ENCODE assay signal across 14 cellular contexts in the genomic region with DNA sequence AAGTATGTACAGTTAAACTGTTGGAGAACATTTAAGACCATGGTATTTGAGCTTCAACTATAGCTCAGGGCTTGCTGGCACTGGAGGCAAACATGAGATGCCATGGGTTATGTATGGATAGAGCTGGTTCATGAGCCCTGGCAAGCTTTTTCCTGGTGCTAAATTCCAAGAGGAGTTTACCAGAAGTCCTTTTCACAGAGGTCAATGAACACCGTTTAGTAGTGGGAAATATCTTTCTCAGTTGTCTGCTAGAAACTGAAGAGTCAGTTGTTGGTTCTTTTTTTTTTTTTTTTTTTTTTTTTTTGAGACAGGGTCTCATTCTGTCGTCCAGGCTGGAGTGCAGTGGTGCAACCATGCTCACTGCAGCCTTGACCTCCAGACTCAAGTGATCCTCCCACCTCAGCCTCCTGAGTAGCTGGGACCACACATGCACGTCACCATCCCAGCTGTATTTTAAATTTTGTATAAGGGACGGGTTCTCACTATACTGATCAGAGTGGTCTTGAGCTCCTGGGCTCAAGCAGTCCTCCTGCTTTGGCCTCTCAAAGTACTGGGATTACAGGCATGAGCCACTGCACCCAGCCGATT. TPM values are rescaled to one million over a fixed set of nuclear protein-coding genes. Genes with fewer than 3 reads are reported as not detected.
DNase-seq lines count a peak whose midpoint lies in the region; ATAC-seq, FAIRE-seq and TF ChIP-seq lines count a peak whose summit lies in the region.
"Had no signal": no experiment of that assay in that cellular context is flagged by ENCODE, and none has a peak within 500 bp of the region (broad histone marks: within the 10 kb centered on the region; RNA-seq: fewer than 3 reads in every experiment).

No MANE protein-coding gene starts in this region.

- BruUV-seq in HepG2 (replicated peaks; lab: Mats Ljungman, UMichigan), result no TSS peak

- H3K4me3 ChIP-seq in A549 (no peak overlapping the region), HepG2 (replicated peaks in 1 of 3; ENCODE audit: insufficient read depth in 1 of 3, low read depth in 2 of 3, low read length in 3 of 3) (peak overlapping the region; percentile 74 to 99 (median 75))
- no peak overlapping the region for H3K4me3 ChIP-seq in CD4-positive, alpha-beta memory T cell (ENCODE audit: low read length in 2 of 2)

- no peak for TF ChIP-seq CTCF in A549 (IDR thresholded peaks at IDR 0.05)
- TF ChIP-seq CTCF in WTC11 (IDR thresholded peaks at IDR 0.05), result no peak
- TF ChIP-seq CTCF in HepG2 (CRISPR knock-in tag; IDR thresholded peaks at IDR 0.05), result no peak

- no peaks in the 10 kb centered on the region for H3K9me3 ChIP-seq in A549
- no peaks in the 10 kb centered on the region for H3K9me3 ChIP-seq in CD4-positive, alpha-beta memory T cell (ENCODE audit: control insufficient read depth in 1 of 2, low read length in 2 of 2)
- H3K9me3 ChIP-seq in HepG2 (ENCODE audit: low read length), result no peaks in the 10 kb centered on the region
- H3K9me3 ChIP-seq: body of pancreas, prostate gland had no signal

- FAIRE-seq in A549 (lab: Jason Lieb, UNC) (no peak), HepG2 (lab: Jason Lieb, UNC) (no peak)

- no peak for TF ChIP-seq POLR2A in A549 (IDR thresholded peaks at IDR 0.05; ENCODE audit: low read length)
- TF ChIP-seq POLR2A in HepG2 (IDR thresholded peaks at IDR 0.05; ENCODE audit: insufficient read depth in 1 of 2, low read depth in 2 of 2, low read length in 2 of 2), result no peak

- H3K27ac ChIP-seq in A549, result no peak overlapping the region
- no peak overlapping the region for H3K27ac ChIP-seq in CD4-positive, alpha-beta memory T cell (ENCODE audit: low read depth, low read length)
- peak overlapping the region; percentile 45 for H3K27ac ChIP-seq in HepG2 (ENCODE audit: extremely low read length, insufficient read depth, low read length)
- H3K27ac ChIP-seq: body of pancreas, epithelial cell of prostate, prostate gland had no signal

- H3K9me3 Mint-ChIP-seq in CD4-positive, alpha-beta memory T cell, result no peaks in the 10 kb centered on the region
- no peaks in the 10 kb centered on the region for H3K9me3 Mint-ChIP-seq in WTC11

- peak overlapping the region; percentile 81; the same call in 2 of the 3 replicates for H3K4me2 ChIP-seq in A549
- peak overlapping the region; percentile 97 for H3K4me2 ChIP-seq in HepG2 (ENCODE audit: low read depth, low read length)

- no peaks in the 10 kb centered on the region for H3K36me3 ChIP-seq in CD4-positive, alpha-beta memory T cell (ENCODE audit: insufficient read depth, low read length)
- peaks cover 0 to 3% of the 10 kb centered on the region in 2 experiments; a peak in 3 of 5 replicates for H3K36me3 ChIP-seq in HepG2 (replicated peaks in 1 of 2; ENCODE audit: control insufficient read depth in 1 of 2, insufficient read depth in 2 of 2, low read length in 2 of 2)
- H3K36me3 ChIP-seq: prostate gland had no signal

- POLR2A ChIA-PET in A549 (lab: Yijun Ruan, JAX), result interaction anchor here (0.7 to 1.3 kb wide), 2 partner anchors 36 to 128 kb away, joined by 9 to 12 read pairs; a partner anchor contains a TSS
- POLR2A ChIA-PET in CD4-positive, alpha-beta memory T cell (lab: Charles Lee; ENCODE audit: partially characterized antibody), result interaction anchor here (1.0 to 8.8 kb wide), 7 partner anchors 8 to 215 kb away, joined by 4 to 187 read pairs (median 10); a partner anchor contains a TSS
- POLR2A ChIA-PET in WTC11 (lab: Charles Lee), result interaction anchor here (2.1 kb wide), 1 partner anchor 37 kb away, joined by 9 read pairs; a partner anchor contains a TSS
- POLR2A ChIA-PET in HepG2 (lab: Yijun Ruan, JAX), result interaction anchor here (0.7 to 9.2 kb wide), 13 partner anchors 8 to 126 kb away, joined by 3 to 106 read pairs (median 10); a partner anchor contains a TSS

- no peak for DNase-seq in A549 (ENCODE audit: low read depth in 1 of 2, low spot score in 1 of 2)
- DNase-seq in CD4-positive, alpha-beta memory T cell, result no peak
- no peak for DNase-seq in WTC11 (ENCODE audit: low spot score)
- no peak for DNase-seq in HepG2 (ENCODE audit: low spot score)
- no peak for DNase-seq in kidney tubule cell (ENCODE audit: low spot score)
- DNase-seq in GM19240 (ENCODE audit: insufficient read length, low spot score), result no peak
- no peak for DNase-seq in cortex of kidney (lab: John Stamatoyannopoulos, UW)
- DNase-seq: body of pancreas; NCI-H226; stimulated activated naive CD4-positive, alpha-beta T cell treated with Interleukin-2 at 50 U/mL for 16 hours had no signal

- in situ Hi-C loops in HepG2 (cut with HindIII; ENCODE audit: extremely low pct_ligation_motif_present, low pct_unique_long_range_greater_than_20kb), result no loop called here

- peaks cover 53% of the 10 kb centered on the region for H3K79me2 ChIP-seq in HepG2 (ENCODE audit: insufficient read depth, low read length)

- peaks cover 3 to 31% (median 17%) of the 10 kb centered on the region in 4 donors for H3K4me1 Mint-ChIP-seq in CD4-positive, alpha-beta memory T cell
- peaks cover 16% of the 10 kb centered on the region for H3K4me1 Mint-ChIP-seq in WTC11

- no peak overlapping the region for H2AFZ ChIP-seq in HepG2 (ENCODE audit: low read length)

- peaks cover 11% of the 10 kb centered on the region for H3K4me1 ChIP-seq in A549
- H3K4me1 ChIP-seq in CD4-positive, alpha-beta memory T cell (ENCODE audit: insufficient read depth, low read length), result peaks cover 18% of the 10 kb centered on the region
- peaks cover 81% of the 10 kb centered on the region for H3K4me1 ChIP-seq in HepG2 (ENCODE audit: insufficient read depth, low read length)
- H3K4me1 ChIP-seq: prostate gland had no signal

- intact Hi-C loops in CD4-positive, alpha-beta memory T cell (cut with micrococcal nuclease), result loop anchor here (5.0 kb wide), 1 partner anchor 339 kb away; a partner anchor contains a TSS
- intact Hi-C loops in HepG2 (cut with micrococcal nuclease; ENCODE audit: unreplicated experiment), result loop anchor here (5.0 to 10.0 kb wide), 3 partner anchors 53 to 1159 kb away; a partner anchor contains a TSS

- TF ChIP-seq EP300 in A549 (IDR thresholded peaks at IDR 0.05) (no peak), HepG2 (IDR thresholded peaks at IDR 0.05; ENCODE audit: low read depth in 2 of 2, low read length in 2 of 2) (no peak), HepG2 (CRISPR knock-in tag; IDR thresholded peaks at IDR 0.05; ENCODE audit: borderline replicate concordance) (no peak)

- CTCF ChIA-PET in A549 (lab: Yijun Ruan, JAX) (interaction anchor here (0.6 to 15.3 kb wide), 20 partner anchors 9 to 242 kb away, joined by 3 to 253 read pairs (median 5); a partner anchor contains a TSS), WTC11 (lab: Charles Lee) (interaction anchor here (0.7 to 6.4 kb wide), 14 partner anchors 12 to 292 kb away, joined by 3 to 50 read pairs (median 9); a partner anchor contains a TSS), HepG2 (lab: Yijun Ruan, JAX; ENCODE audit: low intra/inter-chr PET ratio, low total read pairs) (no interaction called here)
- CTCF ChIA-PET in CD4-positive, alpha-beta memory T cell (lab: Charles Lee; ENCODE audit: partially characterized antibody), result interaction anchor here (0.7 to 8.4 kb wide), 13 partner anchors 8 to 215 kb away, joined by 3 to 46 read pairs (median 4); a partner anchor contains a TSS

- no peaks in the 10 kb centered on the region for H3K27me3 Mint-ChIP-seq in CD4-positive, alpha-beta memory T cell
- peaks cover 23% of the 10 kb centered on the region for H3K27me3 Mint-ChIP-seq in WTC11 (ENCODE audit: low read depth)

- H3K27me3 ChIP-seq in CD4-positive, alpha-beta memory T cell (ENCODE audit: insufficient read depth, low read length), result no peaks in the 10 kb centered on the region
- no peaks in the 10 kb centered on the region for H3K27me3 ChIP-seq in HepG2 (ENCODE audit: control insufficient read depth in 1 of 2, insufficient read depth in 2 of 2, low read length in 2 of 2)
- H3K27me3 ChIP-seq: body of pancreas had no signal

- 81% methylated on average over 5 of the region's 5 CpGs for WGBS in A549 (ENCODE audit: missing lambda C conversion rate)
- WGBS in HepG2 (ENCODE audit: low lambda C conversion rate), result 35% methylated on average over 5 of the region's 5 CpGs

- peak overlapping the region in 1 of 7 donors; percentile 78 for H3K27ac Mint-ChIP-seq in CD4-positive, alpha-beta memory T cell
- H3K27ac Mint-ChIP-seq in WTC11, result no peak overlapping the region

- no peaks in the 10 kb centered on the region for H4K20me1 ChIP-seq in HepG2 (ENCODE audit: insufficient read depth, low read length)

- ATAC-seq in A549, result no peak
- no peak for ATAC-seq in WTC11
- no peak for ATAC-seq in HepG2
- ATAC-seq in GM19455 (IDR thresholded peaks at IDR 0.05; ENCODE audit: unreplicated experiment), result no peak

- peak overlapping the region in 6 of 8 donors; percentile 25 to 90 (median 62) for H3K4me3 Mint-ChIP-seq in CD4-positive, alpha-beta memory T cell
- peak overlapping the region; percentile 84 for H3K4me3 Mint-ChIP-seq in WTC11

- H3K36me3 Mint-ChIP-seq in CD4-positive, alpha-beta memory T cell, result peaks cover 0 to 2% of the 10 kb centered on the region in 2 donors
- H3K36me3 Mint-ChIP-seq in WTC11, result no peaks in the 10 kb centered on the region

- H3K9ac ChIP-seq in HepG2 (ENCODE audit: insufficient read depth, low read depth, low read length), result peak overlapping the region; percentile 74

- TF ChIP-seq RAD21 in A549 (conservative IDR thresholded peaks at IDR 0.05 in 1 of 2, IDR thresholded peaks at IDR 0.05 in 1 of 2) (no peak), HepG2 (CRISPR knock-in tag; IDR thresholded peaks at IDR 0.05) (no peak)

RNA-seq across cellular contexts. Expression of a gene that starts 1.3 kb away (rescaled TPM):
- polyA plus RNA-seq in A549 (2011; rRNA removed) (4.2 and 4.4 TPM in 2 replicates), A549 (2017; fragmentation: RNase III; extraction: RNeasy Plus Mini Kit Qiagen cat#74134 plus additional on column Dnase treatment) (7.6 to 8.5 TPM (median 8.3 TPM) in 3 replicates), HepG2 (2011; rRNA removed) (99.2 and 139 TPM in 2 replicates)
- 12.4 and 13.0 TPM in 2 replicates for polyA plus RNA-seq in A549 (2012; cell fraction: cytosol; rRNA removed)
- polyA plus RNA-seq in A549 (2012; cell fraction: nucleus; rRNA removed), result 22.5 and 25.5 TPM in 2 replicates
- polyA minus RNA-seq in A549 (2011; rRNA and poly(A)+ RNA removed), result 6.7 and 9.0 TPM in 2 replicates
- 1 to 10 TPM; 6.0 to 8.6 TPM for total RNA-seq in CD4-positive, alpha-beta memory T cell
- polyA plus RNA-seq in CD4-positive, alpha-beta memory T cell, result 1 to 10 TPM; 6.3 to 8.2 TPM
- total RNA-seq in WTC11 (2021) (15.5 to 17.4 TPM (median 17.4 TPM) in 3 replicates), HepG2 (2016; rRNA removed; fragmentation: Illumina TruSeq; extraction: Trizol) (29.9 and 40.9 TPM in 2 replicates)
- total RNA-seq in HepG2 (2016; cell fraction: cytosol; rRNA removed; fragmentation: Illumina TruSeq; extraction: Trizol; ENCODE audit: low read depth), result 8.1 and 9.7 TPM in 2 replicates
- total RNA-seq in HepG2 (2016; cell fraction: insoluble cytoplasmic fraction; rRNA removed; fragmentation: Illumina TruSeq; extraction: Trizol), result 31.6 and 41.5 TPM in 2 replicates
- 15.4 and 18.4 TPM in 2 replicates for total RNA-seq in HepG2 (2016; cell fraction: membrane; rRNA removed; fragmentation: Illumina TruSeq; extraction: Trizol)
- total RNA-seq in HepG2 (2016; cell fraction: nucleus; rRNA removed; fragmentation: Illumina TruSeq; extraction: Trizol), result 34.9 and 38.4 TPM in 2 replicates
- polyA plus RNA-seq in HepG2 (2011; cell fraction: cytosol; rRNA removed), result 93.9 and 100.0 TPM in 2 replicates
- polyA plus RNA-seq in HepG2 (2011; cell fraction: nucleus; rRNA removed), result 195 and 260 TPM in 2 replicates
- polyA plus RNA-seq in HepG2 (2012), result 128 and 136 TPM in 2 replicates
- polyA plus RNA-seq in HepG2 (2016; cell fraction: cytosol; fragmentation: Illumina TruSeq; extraction: Trizol; ENCODE audit: low read depth), result 12.3 and 15.8 TPM in 2 replicates
- 39.2 and 45.9 TPM in 2 replicates for polyA plus RNA-seq in HepG2 (2016; cell fraction: insoluble cytoplasmic fraction; fragmentation: Illumina TruSeq; extraction: Trizol; ENCODE audit: low read depth)
- 14.9 and 20.8 TPM in 2 replicates for polyA plus RNA-seq in HepG2 (2016; cell fraction: membrane; fragmentation: Illumina TruSeq; extraction: Trizol; ENCODE audit: low read depth)
- 94.3 and 95.6 TPM in 2 replicates for polyA plus RNA-seq in HepG2 (2016; cell fraction: nucleus; fragmentation: Illumina TruSeq; extraction: Trizol; ENCODE audit: insufficient read depth, low read depth)
- polyA minus RNA-seq in HepG2 (2011; rRNA and poly(A)+ RNA removed; ENCODE audit: low replicate concordance), result 6.9 and 106 TPM in 2 replicates
- 29.4 and 50.9 TPM in 2 replicates for polyA minus RNA-seq in HepG2 (2011; cell fraction: cytosol; rRNA and poly(A)+ RNA removed)
- 51.5 and 66.5 TPM in 2 replicates for polyA minus RNA-seq in HepG2 (2011; cell fraction: nucleus; rRNA and poly(A)+ RNA removed)

RNA-seq across cellular contexts. Expression of a gene that starts 9.5 kb away (rescaled TPM):
- polyA plus RNA-seq in A549 (2011; rRNA removed) (0.13 TPM in 2 replicates), A549 (2017; fragmentation: RNase III; extraction: RNeasy Plus Mini Kit Qiagen cat#74134 plus additional on column Dnase treatment) (0.46 to 0.51 TPM (median 0.49 TPM) in 3 replicates), HepG2 (2011; rRNA removed) (8.1 and 13.1 TPM in 2 replicates)
- 0.49 and 0.52 TPM in 2 replicates for polyA plus RNA-seq in A549 (2012; cell fraction: cytosol; rRNA removed)
- polyA plus RNA-seq in A549 (2012; cell fraction: nucleus; rRNA removed), result 0.91 and 0.96 TPM in 2 replicates
- polyA minus RNA-seq in A549 (2011; rRNA and poly(A)+ RNA removed), result 0.24 TPM in 1 of 2 replicates, not detected in the other
- under 1 TPM; 0.33 to 0.81 TPM for total RNA-seq in CD4-positive, alpha-beta memory T cell
- polyA plus RNA-seq in CD4-positive, alpha-beta memory T cell, result under 1 TPM; 0.35 to 0.67 TPM
- total RNA-seq in WTC11 (2021) (3.0 to 4.0 TPM (median 3.5 TPM) in 3 replicates), HepG2 (2016; rRNA removed; fragmentation: Illumina TruSeq; extraction: Trizol) (4.0 and 9.7 TPM in 2 replicates)
- 0.53 and 0.61 TPM in 2 replicates for total RNA-seq in HepG2 (2016; cell fraction: cytosol; rRNA removed; fragmentation: Illumina TruSeq; extraction: Trizol; ENCODE audit: low read depth)
- total RNA-seq in HepG2 (2016; cell fraction: insoluble cytoplasmic fraction; rRNA removed; fragmentation: Illumina TruSeq; extraction: Trizol), result 4.1 and 12.5 TPM in 2 replicates
- total RNA-seq in HepG2 (2016; cell fraction: membrane; rRNA removed; fragmentation: Illumina TruSeq; extraction: Trizol), result 1.4 TPM in 2 replicates
- 8.7 and 9.5 TPM in 2 replicates for total RNA-seq in HepG2 (2016; cell fraction: nucleus; rRNA removed; fragmentation: Illumina TruSeq; extraction: Trizol)
- 9.7 and 19.1 TPM in 2 replicates for polyA plus RNA-seq in HepG2 (2011; cell fraction: cytosol; rRNA removed)
- polyA plus RNA-seq in HepG2 (2011; cell fraction: nucleus; rRNA removed), result 30.1 and 34.4 TPM in 2 replicates
- 8.6 and 10.0 TPM in 2 replicates for polyA plus RNA-seq in HepG2 (2012)
- 0.42 and 0.58 TPM in 2 replicates for polyA plus RNA-seq in HepG2 (2016; cell fraction: cytosol; fragmentation: Illumina TruSeq; extraction: Trizol; ENCODE audit: low read depth)
- polyA plus RNA-seq in HepG2 (2016; cell fraction: insoluble cytoplasmic fraction; fragmentation: Illumina TruSeq; extraction: Trizol; ENCODE audit: low read depth), result 2.8 and 3.2 TPM in 2 replicates
- 0.45 and 1.0 TPM in 2 replicates for polyA plus RNA-seq in HepG2 (2016; cell fraction: membrane; fragmentation: Illumina TruSeq; extraction: Trizol; ENCODE audit: low read depth)
- polyA plus RNA-seq in HepG2 (2016; cell fraction: nucleus; fragmentation: Illumina TruSeq; extraction: Trizol; ENCODE audit: insufficient read depth, low read depth), result 14.3 and 15.9 TPM in 2 replicates
- polyA minus RNA-seq in HepG2 (2011; rRNA and poly(A)+ RNA removed; ENCODE audit: low replicate concordance), result 0.54 and 19.1 TPM in 2 replicates
- polyA minus RNA-seq in HepG2 (2011; cell fraction: cytosol; rRNA and poly(A)+ RNA removed), result 13.6 and 17.2 TPM in 2 replicates
- polyA minus RNA-seq in HepG2 (2011; cell fraction: nucleus; rRNA and poly(A)+ RNA removed), result 4.8 and 5.6 TPM in 2 replicates

RNA-seq across cellular contexts. Expression of a gene that starts 16.5 kb away (rescaled TPM):
- polyA plus RNA-seq in A549 (2011; rRNA removed) (392 and 408 TPM in 2 replicates), A549 (2017; fragmentation: RNase III; extraction: RNeasy Plus Mini Kit Qiagen cat#74134 plus additional on column Dnase treatment) (809 to 921 TPM (median 880 TPM) in 3 replicates), HepG2 (2011; rRNA removed) (491 and 584 TPM in 2 replicates)
- polyA plus RNA-seq in A549 (2012; cell fraction: cytosol; rRNA removed), result 1,186 and 1,481 TPM in 2 replicates
- polyA plus RNA-seq in A549 (2012; cell fraction: nucleus; rRNA removed), result 205 and 365 TPM in 2 replicates
- polyA minus RNA-seq in A549 (2011; rRNA and poly(A)+ RNA removed), result 242 and 355 TPM in 2 replicates
- total RNA-seq in CD4-positive, alpha-beta memory T cell, result 100 to 1,000 TPM; 269 to 296 TPM
- 100 to 1,000 TPM; 877 to 958 TPM for polyA plus RNA-seq in CD4-positive, alpha-beta memory T cell
- total RNA-seq in WTC11 (2021) (210 to 239 TPM (median 226 TPM) in 3 replicates), HepG2 (2016; rRNA removed; fragmentation: Illumina TruSeq; extraction: Trizol) (498 and 508 TPM in 2 replicates)
- total RNA-seq in HepG2 (2016; cell fraction: cytosol; rRNA removed; fragmentation: Illumina TruSeq; extraction: Trizol; ENCODE audit: low read depth), result 947 and 1,365 TPM in 2 replicates
- total RNA-seq in HepG2 (2016; cell fraction: insoluble cytoplasmic fraction; rRNA removed; fragmentation: Illumina TruSeq; extraction: Trizol), result 496 and 506 TPM in 2 replicates
- total RNA-seq in HepG2 (2016; cell fraction: membrane; rRNA removed; fragmentation: Illumina TruSeq; extraction: Trizol), result 928 and 1,097 TPM in 2 replicates
- 200 and 226 TPM in 2 replicates for total RNA-seq in HepG2 (2016; cell fraction: nucleus; rRNA removed; fragmentation: Illumina TruSeq; extraction: Trizol)
- 627 and 1,057 TPM in 2 replicates for polyA plus RNA-seq in HepG2 (2011; cell fraction: cytosol; rRNA removed)
- 336 and 383 TPM in 2 replicates for polyA plus RNA-seq in HepG2 (2011; cell fraction: nucleus; rRNA removed)
- polyA plus RNA-seq in HepG2 (2012), result 371 and 440 TPM in 2 replicates
- 1,401 and 1,836 TPM in 2 replicates for polyA plus RNA-seq in HepG2 (2016; cell fraction: cytosol; fragmentation: Illumina TruSeq; extraction: Trizol; ENCODE audit: low read depth)
- polyA plus RNA-seq in HepG2 (2016; cell fraction: insoluble cytoplasmic fraction; fragmentation: Illumina TruSeq; extraction: Trizol; ENCODE audit: low read depth), result 640 and 680 TPM in 2 replicates
- polyA plus RNA-seq in HepG2 (2016; cell fraction: membrane; fragmentation: Illumina TruSeq; extraction: Trizol; ENCODE audit: low read depth), result 1,282 and 1,407 TPM in 2 replicates
- 415 and 448 TPM in 2 replicates for polyA plus RNA-seq in HepG2 (2016; cell fraction: nucleus; fragmentation: Illumina TruSeq; extraction: Trizol; ENCODE audit: insufficient read depth, low read depth)
- polyA minus RNA-seq in HepG2 (2011; rRNA and poly(A)+ RNA removed; ENCODE audit: low replicate concordance), result 310 and 535 TPM in 2 replicates
- 514 and 560 TPM in 2 replicates for polyA minus RNA-seq in HepG2 (2011; cell fraction: cytosol; rRNA and poly(A)+ RNA removed)
- polyA minus RNA-seq in HepG2 (2011; cell fraction: nucleus; rRNA and poly(A)+ RNA removed), result 136 and 144 TPM in 2 replicates

RNA-seq across cellular contexts. Expression of a gene that starts 31.0 kb away (rescaled TPM):
- polyA plus RNA-seq in A549 (2011; rRNA removed) (5.8 and 6.6 TPM in 2 replicates), A549 (2017; fragmentation: RNase III; extraction: RNeasy Plus Mini Kit Qiagen cat#74134 plus additional on column Dnase treatment) (4.5 to 5.4 TPM (median 5.1 TPM) in 3 replicates), HepG2 (2011; rRNA removed) (23.4 and 30.8 TPM in 2 replicates)
- 8.1 and 8.2 TPM in 2 replicates for polyA plus RNA-seq in A549 (2012; cell fraction: cytosol; rRNA removed)
- polyA plus RNA-seq in A549 (2012; cell fraction: nucleus; rRNA removed), result 6.9 and 8.1 TPM in 2 replicates
- 4.7 and 5.3 TPM in 2 replicates for polyA minus RNA-seq in A549 (2011; rRNA and poly(A)+ RNA removed)
- total RNA-seq in CD4-positive, alpha-beta memory T cell, result under 1 TPM in 1 of 2 experiments, not detected in 1; 0.47 TPM
- polyA plus RNA-seq in CD4-positive, alpha-beta memory T cell, result under 1 TPM in 1 of 2 donors, not detected in 1; 0.36 TPM
- total RNA-seq in WTC11 (2021) (3.5 to 4.0 TPM (median 3.8 TPM) in 3 replicates), HepG2 (2016; rRNA removed; fragmentation: Illumina TruSeq; extraction: Trizol) (7.0 and 13.9 TPM in 2 replicates)
- 7.2 and 7.6 TPM in 2 replicates for total RNA-seq in HepG2 (2016; cell fraction: cytosol; rRNA removed; fragmentation: Illumina TruSeq; extraction: Trizol; ENCODE audit: low read depth)
- total RNA-seq in HepG2 (2016; cell fraction: insoluble cytoplasmic fraction; rRNA removed; fragmentation: Illumina TruSeq; extraction: Trizol), result 6.8 and 14.7 TPM in 2 replicates
- total RNA-seq in HepG2 (2016; cell fraction: membrane; rRNA removed; fragmentation: Illumina TruSeq; extraction: Trizol), result 9.9 and 14.3 TPM in 2 replicates
- total RNA-seq in HepG2 (2016; cell fraction: nucleus; rRNA removed; fragmentation: Illumina TruSeq; extraction: Trizol), result 11.7 and 13.6 TPM in 2 replicates
- 26.4 and 27.5 TPM in 2 replicates for polyA plus RNA-seq in HepG2 (2011; cell fraction: cytosol; rRNA removed)
- polyA plus RNA-seq in HepG2 (2011; cell fraction: nucleus; rRNA removed), result 30.3 and 37.8 TPM in 2 replicates
- 29.7 and 31.5 TPM in 2 replicates for polyA plus RNA-seq in HepG2 (2012)
- 9.6 and 11.3 TPM in 2 replicates for polyA plus RNA-seq in HepG2 (2016; cell fraction: cytosol; fragmentation: Illumina TruSeq; extraction: Trizol; ENCODE audit: low read depth)
- polyA plus RNA-seq in HepG2 (2016; cell fraction: insoluble cytoplasmic fraction; fragmentation: Illumina TruSeq; extraction: Trizol; ENCODE audit: low read depth), result 9.2 and 9.7 TPM in 2 replicates
- polyA plus RNA-seq in HepG2 (2016; cell fraction: membrane; fragmentation: Illumina TruSeq; extraction: Trizol; ENCODE audit: low read depth), result 12.0 and 14.2 TPM in 2 replicates
- polyA plus RNA-seq in HepG2 (2016; cell fraction: nucleus; fragmentation: Illumina TruSeq; extraction: Trizol; ENCODE audit: insufficient read depth, low read depth), result 23.5 and 24.6 TPM in 2 replicates
- 0.09 and 14.9 TPM in 2 replicates for polyA minus RNA-seq in HepG2 (2011; rRNA and poly(A)+ RNA removed; ENCODE audit: low replicate concordance)
- polyA minus RNA-seq in HepG2 (2011; cell fraction: cytosol; rRNA and poly(A)+ RNA removed), result 5.9 and 7.1 TPM in 2 replicates
- 10.7 and 13.8 TPM in 2 replicates for polyA minus RNA-seq in HepG2 (2011; cell fraction: nucleus; rRNA and poly(A)+ RNA removed)

RNA-seq across cellular contexts. Expression of a gene that starts 35.7 kb away (rescaled TPM):
- polyA plus RNA-seq in A549 (2011; rRNA removed) (1.9 and 2.4 TPM in 2 replicates), A549 (2017; fragmentation: RNase III; extraction: RNeasy Plus Mini Kit Qiagen cat#74134 plus additional on column Dnase treatment) (0.96 to 1.0 TPM (median 1.0 TPM) in 3 replicates), HepG2 (2011; rRNA removed) (0.81 and 0.85 TPM in 2 replicates)
- polyA plus RNA-seq in A549 (2012; cell fraction: cytosol; rRNA removed), result 1.6 and 1.8 TPM in 2 replicates
- 2.4 and 2.9 TPM in 2 replicates for polyA plus RNA-seq in A549 (2012; cell fraction: nucleus; rRNA removed)
- 1.9 and 2.3 TPM in 2 replicates for polyA minus RNA-seq in A549 (2011; rRNA and poly(A)+ RNA removed)
- total RNA-seq in CD4-positive, alpha-beta memory T cell, result 1 to 10 TPM; 1.3 to 2.1 TPM
- 1 to 10 TPM in 1 of 2 donors, under 1 TPM in 1; 0.49 to 1.1 TPM for polyA plus RNA-seq in CD4-positive, alpha-beta memory T cell
- total RNA-seq in WTC11 (2021) (0.31 to 0.62 TPM (median 0.53 TPM) in 3 replicates), HepG2 (2016; rRNA removed; fragmentation: Illumina TruSeq; extraction: Trizol) (0.04 TPM in 1 of 2 replicates, not detected in the other)
- total RNA-seq in HepG2 (2016; cell fraction: cytosol; rRNA removed; fragmentation: Illumina TruSeq; extraction: Trizol; ENCODE audit: low read depth), result 0.40 and 0.44 TPM in 2 replicates
- 0.15 and 0.22 TPM in 2 replicates for total RNA-seq in HepG2 (2016; cell fraction: insoluble cytoplasmic fraction; rRNA removed; fragmentation: Illumina TruSeq; extraction: Trizol)
- 0.28 and 0.52 TPM in 2 replicates for total RNA-seq in HepG2 (2016; cell fraction: membrane; rRNA removed; fragmentation: Illumina TruSeq; extraction: Trizol)
- total RNA-seq in HepG2 (2016; cell fraction: nucleus; rRNA removed; fragmentation: Illumina TruSeq; extraction: Trizol), result not detected in 2 replicates
- polyA plus RNA-seq in HepG2 (2011; cell fraction: cytosol; rRNA removed), result 0.62 and 0.63 TPM in 2 replicates
- polyA plus RNA-seq in HepG2 (2011; cell fraction: nucleus; rRNA removed), result 3.5 and 4.0 TPM in 2 replicates
- polyA plus RNA-seq in HepG2 (2012), result 1.7 and 1.8 TPM in 2 replicates
- polyA plus RNA-seq in HepG2 (2016; cell fraction: cytosol; fragmentation: Illumina TruSeq; extraction: Trizol; ENCODE audit: low read depth), result 0.51 and 0.72 TPM in 2 replicates
- not detected in 2 replicates for polyA plus RNA-seq in HepG2 (2016; cell fraction: insoluble cytoplasmic fraction; fragmentation: Illumina TruSeq; extraction: Trizol; ENCODE audit: low read depth)
- polyA plus RNA-seq in HepG2 (2016; cell fraction: membrane; fragmentation: Illumina TruSeq; extraction: Trizol; ENCODE audit: low read depth), result 0.34 and 0.47 TPM in 2 replicates
- polyA plus RNA-seq in HepG2 (2016; cell fraction: nucleus; fragmentation: Illumina TruSeq; extraction: Trizol; ENCODE audit: insufficient read depth, low read depth), result 0.69 TPM in 1 of 2 replicates, not detected in the other
- polyA minus RNA-seq in HepG2 (2011; rRNA and poly(A)+ RNA removed; ENCODE audit: low replicate concordance), result 0.72 TPM in 1 of 2 replicates, not detected in the other
- not detected in 2 replicates for polyA minus RNA-seq in HepG2 (2011; cell fraction: cytosol; rRNA and poly(A)+ RNA removed)
- polyA minus RNA-seq in HepG2 (2011; cell fraction: nucleus; rRNA and poly(A)+ RNA removed), result 0.26 and 1.4 TPM in 2 replicates
- total RNA-seq: lung microvascular endothelial cell had no signal

Comparison
In these comparisons a context has a peak if more than half of its experiments do, and no peak if none do; other contexts are left out.
1. H3K4me3 ChIP-seq: peak in HepG2 (3 of 3); none in A549 (single experiment) and CD4-positive, alpha-beta memory T cell (0 of 2).